In the genomic region with DNA sequence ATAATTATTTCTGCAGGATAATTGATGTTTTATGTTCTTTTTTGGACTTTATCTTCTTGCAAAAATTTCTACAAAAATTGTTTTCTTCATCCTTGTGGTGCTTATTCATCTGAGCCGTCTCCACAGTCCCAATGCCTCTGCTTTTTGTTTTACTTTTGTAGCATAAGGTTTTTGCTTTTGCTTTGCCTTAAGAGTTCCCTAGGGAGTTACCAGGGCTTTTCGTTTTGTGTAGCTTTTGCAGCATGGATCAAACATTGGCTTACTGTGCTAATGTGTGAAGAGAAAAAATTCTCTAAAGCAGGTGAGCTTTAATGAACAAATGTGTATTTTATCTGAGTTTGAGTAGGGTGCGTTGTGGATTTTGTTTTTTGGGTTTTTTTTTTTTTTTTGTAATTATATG, we compare ENCODE assay signal across 23 cellular contexts.
"Had no signal": no experiment of that assay in that cellular context is flagged by ENCODE, and none has a peak within 500 bp of the region (broad histone marks: within the 10 kb centered on the region; RNA-seq: fewer than 3 reads in every experiment).

No MANE protein-coding gene starts in this region.

- H3K4me3 ChIP-seq: adrenal gland, gastrocnemius medialis, heart left ventricle, left lung, mucosa of descending colon, sigmoid colon, testis, upper lobe of left lung had no signal

- H3K27me3 ChIP-seq: adrenal gland, gastrocnemius medialis, heart left ventricle, left lung, neutrophil, sigmoid colon, testis, upper lobe of left lung had no signal

- H3K4me1 ChIP-seq: adrenal gland, gastrocnemius medialis, testis had no signal

- FAIRE-seq: bronchial epithelial cell had no signal

- DNase-seq: activated CD4-positive, alpha-beta T cell treated with anti-CD3 and anti-CD28 coated beads, Interleukin-2, amount 50 U/mL, for 1 hour; activated CD8-positive, alpha-beta memory T cell treated with anti-CD3 and anti-CD28 coated beads, Interleukin-2, amount 50 U/mL, for 4 hours; activated effector memory CD4-positive, alpha-beta T cell treated with Interleukin-2 at 50 U/mL for 16 hours; activated naive CD4-positive, alpha-beta T cell treated with anti-CD3 and anti-CD28 coated beads, Interleukin-2, amount 50 U/mL, for 16 hours; activated T-cell treated with anti-CD3 and anti-CD28 coated beads, Interleukin-2, amount 50 U/mL, for 4 hours; adrenal gland; cerebellar nuclear complex; effector CD4-positive, alpha-beta T cell; gastrocnemius medialis; heart left ventricle; left lung; mucosa of descending colon; naive B cell; posterior cingulate gyrus; sigmoid colon; stimulated activated CD4-positive, alpha-beta T cell treated with anti-CD3 and anti-CD28 coated beads, Interleukin-4, amount 100 ng/mL, for 4 hours; T1000; testis; upper lobe of left lung had no signal

- H3K9me3 ChIP-seq: adrenal gland, gastrocnemius medialis, heart left ventricle, left lung, mucosa of descending colon, neutrophil, sigmoid colon, testis, upper lobe of left lung had no signal

- H3K27ac ChIP-seq: adrenal gland, gastrocnemius medialis, heart left ventricle, left lung, neutrophil, testis, upper lobe of left lung had no signal

- ATAC-seq: activated CD4-positive, CD25-positive, alpha-beta regulatory T cell treated with anti-CD3 and anti-CD28 coated beads, Interleukin-2, amount 50 U/mL, for 24 hours; activated T-cell treated with anti-CD3 and anti-CD28 coated beads, Interleukin-2, amount 50 U/mL, for 4 hours; gastrocnemius medialis; heart left ventricle; left lung; mucosa of descending colon; stimulated activated memory B cell treated with anti-CD40 and anti-IgM and Interleukin-4, amounts not matched to agents 10 μg/mL and 1 μg/mL and 100 μg/mL, for 72 hours had no signal
